Comparison of ENCODE assay signal across 7 cellular contexts in genomic region chr17:40309031-40309937, GRCh38.
DNase-seq lines count a peak whose midpoint lies in the region; FAIRE-seq and TF ChIP-seq lines count a peak whose summit lies in the region.

RARA (plus strand) TSS chr17:40309180; CDS start chr17:40331219, 22,039 bp downstream.

- DNase-seq in GM18507 (ENCODE audit: extremely low spot score, insufficient read length, low read depth) (no peak), NCI-H345 treated with DMSO at 0.1 percent for 48 hours (lab: John Stamatoyannopoulos, UW; ENCODE audit: unreplicated experiment) (peak; percentile 47), brain microvascular endothelial cell (no peak), iris pigment epithelial cell (ENCODE audit: low read depth) (peak; percentile 64), NK-92 (lab: John Stamatoyannopoulos, UW; ENCODE audit: unreplicated experiment) (no peak)
- no peak for DNase-seq in stimulated activated CD4-positive, alpha-beta T cell treated with anti-CD3 and anti-CD28 coated beads, Interleukin-2, amount 100 ng/mL, for 48 hours

- no peaks in the 10 kb centered on the region for H3K27me3 ChIP-seq in brain microvascular endothelial cell (replicated peaks)

- peak within 1 kb of the TSS; percentile 61 for H3K4me3 ChIP-seq in brain microvascular endothelial cell (ENCODE audit: low read depth, low read length)
- H3K4me3 ChIP-seq in skin epidermis: peak within 1 kb of the TSS; percentile 17 to 49 (median 35)

- FAIRE-seq in GM18507 (lab: Jason Lieb, UNC): peak; percentile 47

- no peak for TF ChIP-seq CTCF in brain microvascular endothelial cell (IDR thresholded peaks at IDR 0.05; ENCODE audit: low read depth, low read length, missing control alignments)

- H3K36me3 ChIP-seq in brain microvascular endothelial cell (replicated peaks): no peaks in the 10 kb centered on the region

- in situ Hi-C loops in brain microvascular endothelial cell (cut with HindIII; ENCODE audit: low pct_ligation_motif_present, low sequenced_read_pairs): loop anchor here (25.0 kb wide), 1 partner anchor 228 kb away; no protein-coding TSS in a partner anchor

- H3K27ac ChIP-seq in brain microvascular endothelial cell (no peak within 1 kb of the TSS), skin epidermis (peak within 1 kb of the TSS in 20 of 21 experiments; percentile 48 to 85 (median 73))

Comparison
In these comparisons a context has a peak if more than half of its experiments do, and no peak if none do; other contexts are left out.
1. DNase-seq: peak in NCI-H345 treated with DMSO at 0.1 percent for 48 hours (single experiment) and iris pigment epithelial cell (single experiment); none in GM18507 (single experiment), brain microvascular endothelial cell (single experiment), NK-92 (single experiment) and stimulated activated CD4-positive, alpha-beta T cell treated with anti-CD3 and anti-CD28 coated beads, Interleukin-2, amount 100 ng/mL, for 48 hours (0 of 2).